In genomic region chr11:39571081-39571480, GRCh38 we compare ENCODE assay signal across 29 cellular contexts.
"Had no signal": no experiment of that assay in that cellular context is flagged by ENCODE, and none has a peak within 500 bp of the region (broad histone marks: within the 10 kb centered on the region; RNA-seq: fewer than 3 reads in every experiment).

No MANE protein-coding gene starts in this region.

- DNase-seq: activated CD4-positive, alpha-beta T cell treated with anti-CD3 and anti-CD28 coated beads for 36 hours; activated CD4-positive, alpha-beta T cell treated with anti-CD3 and anti-CD28 coated beads, Interleukin-2, amount 50 U/mL, for 4 hours; activated CD4-positive, CD25-positive, alpha-beta regulatory T cell; activated effector memory CD4-positive, alpha-beta T cell treated with Interleukin-2 at 50 U/mL for 16 hours; activated naive CD4-positive, alpha-beta T cell treated with Interleukin-2 at 50 U/mL for 16 hours; activated T-cell treated with anti-CD3 and anti-CD28 coated beads for 4 hours; activated T-cell treated with anti-CD3 and anti-CD28 coated beads, Interleukin-2, amount 50 U/mL, for 72 hours; anterior cingulate cortex; body of pancreas; cerebellar nuclear complex; colonic mucosa; dorsolateral prefrontal cortex; effector memory CD8-positive, alpha-beta T cell; left colon; mammary epithelial cell; naive thymus-derived CD8-positive, alpha-beta T cell; nucleus accumbens; psoas muscle; sigmoid colon; small intestine; stimulated activated CD4-positive, alpha-beta T cell treated with anti-CD3 and anti-CD28 coated beads, Interleukin-2, amount 100 ng/mL, for 24 hours; stimulated activated naive B cell treated with anti-CD40 and anti-IgM and Interleukin-4, amounts not matched to agents 10 μg/mL and 1 μg/mL and 100 μg/mL, for 72 hours; stomach; thyroid gland; upper lobe of right lung had no signal

- H3K4me1 ChIP-seq: body of pancreas, colonic mucosa, gastroesophageal sphincter, parathyroid adenoma, psoas muscle, sigmoid colon, stomach, thyroid gland, upper lobe of right lung had no signal

- H3K9me3 ChIP-seq: body of pancreas, colonic mucosa, psoas muscle, thyroid gland, upper lobe of right lung had no signal

- ATAC-seq: activated CD4-positive, alpha-beta T cell treated with anti-CD3 and anti-CD28 coated beads for 36 hours; activated T-cell treated with anti-CD3 and anti-CD28 coated beads, Interleukin-2, amount 50 U/mL, for 72 hours; body of pancreas; effector memory CD8-positive, alpha-beta T cell; gastroesophageal sphincter; left colon; naive thymus-derived CD8-positive, alpha-beta T cell; psoas muscle; stimulated activated naive B cell treated with anti-CD40 and anti-IgM and Interleukin-4, amounts not matched to agents 10 μg/mL and 1 μg/mL and 100 μg/mL, for 72 hours; upper lobe of right lung had no signal

- H3K27ac ChIP-seq: body of pancreas, cardiac muscle cell, colonic mucosa, dorsolateral prefrontal cortex, gastroesophageal sphincter, hepatocyte, parathyroid adenoma, psoas muscle, sigmoid colon, stomach, thyroid gland, upper lobe of right lung had no signal

- H3K36me3 ChIP-seq: cardiac muscle cell, colonic mucosa, gastroesophageal sphincter, sigmoid colon, stomach, thyroid gland, upper lobe of right lung had no signal

- H3K27me3 ChIP-seq: body of pancreas, cardiac muscle cell, colonic mucosa, dorsolateral prefrontal cortex, gastroesophageal sphincter, hepatocyte, sigmoid colon, stomach, thyroid gland, upper lobe of right lung had no signal

- H3K4me3 ChIP-seq: body of pancreas, cardiac muscle cell, colonic mucosa, dorsolateral prefrontal cortex, gastroesophageal sphincter, hepatocyte, psoas muscle, sigmoid colon, stomach, thyroid gland, upper lobe of right lung had no signal
